ENCODE assay signal across 8 cellular contexts in the genomic region with DNA sequence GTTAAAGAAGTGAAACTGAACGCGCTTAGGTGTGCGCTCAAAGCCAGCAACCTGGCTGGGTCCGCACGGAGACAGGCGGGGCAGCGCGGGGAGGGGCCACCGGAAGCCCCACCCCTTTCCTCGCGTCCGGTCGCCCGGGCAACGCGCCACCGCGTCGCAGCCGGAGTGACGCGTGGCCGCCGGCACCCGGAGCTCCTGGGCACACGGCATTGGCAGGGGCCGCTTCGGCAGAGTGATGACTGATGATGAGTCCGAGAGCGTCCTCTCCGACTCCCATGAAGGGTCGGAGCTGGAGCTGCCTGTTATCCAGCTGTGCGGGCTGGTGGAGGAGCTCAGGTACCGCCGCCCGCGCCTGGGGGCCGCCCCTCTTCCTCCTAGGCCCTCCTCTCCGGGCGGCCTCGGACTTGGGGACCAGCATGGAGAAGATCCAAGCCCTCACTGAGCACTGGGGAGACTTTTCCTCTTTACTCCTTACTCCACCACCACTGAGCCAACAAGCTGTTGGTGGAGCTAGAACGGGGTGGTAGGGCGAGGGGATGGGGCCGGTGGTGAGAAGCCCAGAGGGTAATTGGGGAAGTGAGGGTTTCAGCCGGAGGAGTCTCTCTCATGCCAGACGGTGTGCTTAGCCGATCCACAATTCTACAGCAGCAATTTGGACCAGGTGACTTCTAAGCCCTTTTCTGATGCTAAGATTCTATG. TPM values are rescaled to one million over a fixed set of nuclear protein-coding genes. Genes with fewer than 3 reads are reported as not detected.
A peak's percentile ranks its signal among the peaks of the same experiment; 100 is the strongest.
DNase-seq lines count a peak whose midpoint lies in the region; ATAC-seq and TF ChIP-seq lines count a peak whose summit lies in the region.

No MANE protein-coding gene starts in this region.

- peaks cover 9% of the 10 kb centered on the region for H3K27me3 Mint-ChIP-seq in chondrocyte (ENCODE audit: low read depth)

- POLR2A ChIA-PET in AG04449 (lab: Yijun Ruan, JAX): no interaction called here

- CTCF ChIA-PET in AG04449 (lab: Yijun Ruan, JAX): interaction anchor here (0.8 kb wide), 1 partner anchor 10 kb away, joined by 3 read pairs; no protein-coding TSS in a partner anchor

- no peaks in the 10 kb centered on the region for H3K9me3 Mint-ChIP-seq in chondrocyte (ENCODE audit: low read depth)

- peak overlapping the region; percentile 85 for H3K27ac Mint-ChIP-seq in chondrocyte (ENCODE audit: unreplicated experiment)

- H3K4me3 Mint-ChIP-seq in chondrocyte (ENCODE audit: unreplicated experiment): peak overlapping the region; percentile 88

- TF ChIP-seq CTCF in AG04449 (IDR thresholded peaks at IDR 0.05; ENCODE audit: insufficient read depth, low read length, missing control alignments): no peak
- no peak for TF ChIP-seq CTCF in chondrocyte (IDR thresholded peaks at IDR 0.05)

- DNase-seq in AG04449 (ENCODE audit: low read depth, low spot score): no peak
- peak; percentile 26 for DNase-seq in NCI-H2196 treated with DMSO at 0.1 percent for 48 hours (lab: John Stamatoyannopoulos, UW; ENCODE audit: unreplicated experiment)
- peak; percentile 90 for DNase-seq in activated CD4-positive, CD25-positive, alpha-beta regulatory T cell treated with anti-CD3 and anti-CD28 coated beads, Interleukin-2, amount 50 U/mL, for 72 hours
- no peak for DNase-seq in chondrocyte (ENCODE audit: low spot score)
- DNase-seq in left kidney (ENCODE audit: low read depth, low spot score): peak; percentile 93
- DNase-seq in stimulated activated CD4-positive, alpha-beta T cell treated with anti-CD3 and anti-CD28 coated beads, Interleukin-1b, Interleukin-23, amount 100 ng/mL, for 4 hours (ENCODE audit: low read depth in 2 of 2): peak; percentile 78 to 83

- peak overlapping the region; percentile 73 for H3K4me3 ChIP-seq in AG04449 (ENCODE audit: low read depth, low read length)

- ATAC-seq in GM18520 (IDR thresholded peaks at IDR 0.05; ENCODE audit: unreplicated experiment) (peak; percentile 72), HG03045 (IDR thresholded peaks at IDR 0.05; ENCODE audit: unreplicated experiment) (peak; percentile 87)

- no peaks in the 10 kb centered on the region for H3K36me3 Mint-ChIP-seq in chondrocyte (ENCODE audit: low read depth)

- peaks cover 17% of the 10 kb centered on the region for H3K4me1 Mint-ChIP-seq in chondrocyte (ENCODE audit: low read depth)

RNA-seq across cellular contexts. Expression of gene PRSS54, which starts 44.9 kb away (rescaled TPM):
- not detected in 3 replicates for total RNA-seq in chondrocyte

RNA-seq across cellular contexts. Expression of gene CSNK2A2, which starts 52.0 kb away (rescaled TPM):
- total RNA-seq in chondrocyte: 55.2 to 70.8 TPM (median 69.6 TPM) in 3 replicates

Comparison
In these comparisons a context has a peak if more than half of its experiments do, and no peak if none do; other contexts are left out.
1. DNase-seq: peak in NCI-H2196 treated with DMSO at 0.1 percent for 48 hours (single experiment), activated CD4-positive, CD25-positive, alpha-beta regulatory T cell treated with anti-CD3 and anti-CD28 coated beads, Interleukin-2, amount 50 U/mL, for 72 hours (single experiment), left kidney (single experiment) and stimulated activated CD4-positive, alpha-beta T cell treated with anti-CD3 and anti-CD28 coated beads, Interleukin-1b, Interleukin-23, amount 100 ng/mL, for 4 hours (2 of 2); none in AG04449 (single experiment) and chondrocyte (single experiment).